Comparison of ENCODE assay signal across 1 cellular context in the genomic region with DNA sequence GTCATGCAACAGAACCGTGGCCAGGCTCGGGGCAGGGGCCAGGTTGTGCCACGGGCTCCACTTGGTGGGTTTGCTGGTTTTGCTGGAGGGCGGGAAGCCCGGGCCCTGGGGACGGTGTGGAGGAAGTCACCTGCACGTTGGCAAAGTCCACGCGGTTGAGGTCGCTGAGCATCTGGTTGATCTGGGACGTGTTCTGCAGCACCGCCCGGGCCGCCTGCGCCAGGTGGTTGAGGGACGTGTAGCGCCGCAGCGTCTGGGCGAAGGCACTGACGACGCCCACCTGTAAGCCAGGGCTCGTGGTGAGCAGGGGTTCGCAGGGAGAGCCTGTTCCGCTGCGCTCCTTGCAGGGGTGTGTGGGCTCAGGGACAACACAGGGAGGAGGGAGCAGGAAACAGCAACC.
TF ChIP-seq lines count a peak whose summit lies in the region.

No MANE protein-coding gene starts in this region.

TF ChIP-seq in H1, 55 proteins besides CTCF, POLR2A, EP300 and RAD21:
- TF ChIP-seq CTBP2 (IDR thresholded peaks at IDR 0.05; ENCODE audit: borderline replicate concordance, insufficient read depth, insufficient read length, low read length) = no peak
- TF ChIP-seq SIN3A (conservative IDR thresholded peaks at IDR 0.05 in 1 of 2, IDR thresholded peaks at IDR 0.05 in 1 of 2; ENCODE audit: low read depth in 1 of 2, low read length in 2 of 2) = no peak
- no peak for TF ChIP-seq CREB1 (IDR thresholded peaks at IDR 0.05)
